In the genomic region with DNA sequence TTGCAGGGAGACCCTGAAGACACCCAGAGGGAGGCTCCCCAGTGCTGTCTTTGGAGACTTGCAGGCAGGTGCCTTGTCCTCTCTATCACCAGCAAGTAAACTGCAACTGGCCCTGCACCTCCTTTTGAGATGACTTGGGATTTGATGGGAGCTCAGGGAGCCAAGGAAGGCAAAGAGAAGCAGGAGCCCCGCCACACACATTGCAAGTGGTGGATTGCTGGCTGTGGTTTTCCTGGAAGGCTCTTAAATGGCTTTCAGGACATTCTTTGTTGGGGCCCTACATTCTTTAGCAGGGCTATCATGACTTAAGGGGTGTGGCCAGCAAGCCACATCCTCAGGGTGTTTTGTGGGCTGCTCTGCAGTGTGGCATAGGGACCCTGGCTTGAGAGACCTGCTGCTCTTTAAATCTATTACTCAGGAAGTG, we compare ENCODE assay signal across 9 cellular contexts. TPM values are rescaled to one million over a fixed set of nuclear protein-coding genes. Genes with fewer than 3 reads are reported as not detected.
DNase-seq lines count a peak whose midpoint lies in the region; ATAC-seq, FAIRE-seq and TF ChIP-seq lines count a peak whose summit lies in the region.
"Had no signal": no experiment of that assay in that cellular context is flagged by ENCODE, and none has a peak within 500 bp of the region (broad histone marks: within the 10 kb centered on the region; RNA-seq: fewer than 3 reads in every experiment).

No MANE protein-coding gene starts in this region.

- no peaks in the 10 kb centered on the region for H3K27me3 ChIP-seq in heart left ventricle
- H3K27me3 ChIP-seq: neutrophil had no signal

- TF ChIP-seq CTCF in heart left ventricle (IDR thresholded peaks at IDR 0.05): no peak

- peaks cover 11% of the 10 kb centered on the region for H3K9me3 Mint-ChIP-seq in activated CD4-positive, alpha-beta memory T cell treated with anti-CD3 and anti-CD28 coated beads, Interleukin-2, amount 10 ng/mL, durations not matched to agents 7 days and 5 days

- DNase-seq in GM18507 (ENCODE audit: extremely low spot score, insufficient read length, low read depth) (peak; percentile 11), HS-5 (ENCODE audit: low read depth) (peak; percentile 94), iris pigment epithelial cell (ENCODE audit: low read depth) (peak; percentile 89), heart left ventricle (no peak), left cardiac atrium (no peak)
- DNase-seq in activated CD4-positive, alpha-beta memory T cell treated with anti-CD3 and anti-CD28 coated beads, Interleukin-2, amount 10 ng/mL, durations not matched to agents 7 days and 5 days: peak; percentile 78

- 81 to 100% (median 89%) methylated on average over 1 of the region's 1 CpG for WGBS in heart left ventricle, 4 donors

- no peak overlapping the region for H3K27ac ChIP-seq in heart left ventricle
- H3K27ac ChIP-seq: neutrophil had no signal

- CTCF ChIA-PET in activated CD4-positive, alpha-beta memory T cell treated with anti-CD3 and anti-CD28 coated beads, Interleukin-2, amount 10 ng/mL, durations not matched to agents 7 days and 5 days (lab: Charles Lee): no interaction called here

- ATAC-seq in heart left ventricle (no peak), HG02588 (IDR thresholded peaks at IDR 0.05; ENCODE audit: unreplicated experiment) (no peak), HG02571 (IDR thresholded peaks at IDR 0.05; ENCODE audit: unreplicated experiment) (no peak), left cardiac atrium (no peak)

- TF ChIP-seq POLR2A in heart left ventricle (IDR thresholded peaks at IDR 0.05): no peak

- no peaks in the 10 kb centered on the region for H3K36me3 ChIP-seq in heart left ventricle
- H3K36me3 ChIP-seq: neutrophil had no signal

- H3K36me3 Mint-ChIP-seq in activated CD4-positive, alpha-beta memory T cell treated with anti-CD3 and anti-CD28 coated beads, Interleukin-2, amount 10 ng/mL, durations not matched to agents 7 days and 5 days (ENCODE audit: low read depth): peaks cover 21% of the 10 kb centered on the region

- POLR2A ChIA-PET in activated CD4-positive, alpha-beta memory T cell treated with anti-CD3 and anti-CD28 coated beads, Interleukin-2, amount 10 ng/mL, durations not matched to agents 7 days and 5 days (lab: Charles Lee): interaction anchor here (0.9 to 3.8 kb wide), 4 partner anchors 26 to 40 kb away, joined by 3 to 21 read pairs (median 6); a partner anchor contains a TSS

- H3K4me3 Mint-ChIP-seq in activated CD4-positive, alpha-beta memory T cell treated with anti-CD3 and anti-CD28 coated beads, Interleukin-2, amount 10 ng/mL, durations not matched to agents 7 days and 5 days: peak overlapping the region; percentile 9

- H3K9me3 ChIP-seq in heart left ventricle: peaks cover 0 to 22% (median 0%) of the 10 kb centered on the region in 12 donors
- H3K9me3 ChIP-seq: neutrophil had no signal

- H3K27ac Mint-ChIP-seq in activated CD4-positive, alpha-beta memory T cell treated with anti-CD3 and anti-CD28 coated beads, Interleukin-2, amount 10 ng/mL, durations not matched to agents 7 days and 5 days: peak overlapping the region; percentile 79

- no peak overlapping the region for H3K4me3 ChIP-seq in heart left ventricle

- intact Hi-C loops in heart left ventricle (cut with DNase I): no loop called here
- intact Hi-C loops in left cardiac atrium (cut with DNase I): no loop called here

- FAIRE-seq in GM18507 (lab: Jason Lieb, UNC): peak; percentile 74

- H3K4me1 ChIP-seq in heart left ventricle: peaks cover 0 to 39% (median 0%) of the 10 kb centered on the region in 12 donors

- H3K4me1 Mint-ChIP-seq in activated CD4-positive, alpha-beta memory T cell treated with anti-CD3 and anti-CD28 coated beads, Interleukin-2, amount 10 ng/mL, durations not matched to agents 7 days and 5 days: peaks cover 64% of the 10 kb centered on the region

- H3K27me3 Mint-ChIP-seq in activated CD4-positive, alpha-beta memory T cell treated with anti-CD3 and anti-CD28 coated beads, Interleukin-2, amount 10 ng/mL, durations not matched to agents 7 days and 5 days: peaks cover 3% of the 10 kb centered on the region

RNA-seq across cellular contexts. Expression of a gene that starts 39.9 kb away (rescaled TPM):
- 10 to 100 TPM; 51.1 to 52.2 TPM for total RNA-seq in activated CD4-positive, alpha-beta memory T cell treated with anti-CD3 and anti-CD28 coated beads, Interleukin-2, amount 10 ng/mL, durations not matched to agents 7 days and 5 days
- total RNA-seq in heart left ventricle (100 to 1,000 TPM in 6 of 9 donors, 10 to 100 TPM in 3; 84.5 to 189 (median 124) TPM), left cardiac atrium (10 to 100 TPM; 44.3 to 81.4 TPM)
- polyA plus RNA-seq in heart left ventricle: 10 to 100 TPM; 32.5 to 52.8 TPM

Comparison
In these comparisons a context has a peak if more than half of its experiments do, and no peak if none do; other contexts are left out.
1. DNase-seq: peak in GM18507 (single experiment), HS-5 (single experiment), activated CD4-positive, alpha-beta memory T cell treated with anti-CD3 and anti-CD28 coated beads, Interleukin-2, amount 10 ng/mL, durations not matched to agents 7 days and 5 days (single experiment) and iris pigment epithelial cell (single experiment); none in heart left ventricle (0 of 5) and left cardiac atrium (single experiment).